1 cellular context compared by ENCODE assay signal in genomic region chr10:1643161-1643910, GRCh38.
TF ChIP-seq lines count a peak whose summit lies in the region.

No MANE protein-coding gene starts in this region.

TF ChIP-seq in WTC11, 78 proteins besides CTCF, POLR2A, EP300 and RAD21 (continued from another document):
- no peak for TF ChIP-seq HMGXB4 (CRISPR knock-in tag; IDR thresholded peaks at IDR 0.05)
- no peak for TF ChIP-seq FOXJ3 (CRISPR knock-in tag; IDR thresholded peaks at IDR 0.05; ENCODE audit: borderline replicate concordance)
- no peak for TF ChIP-seq ERG (CRISPR knock-in tag; IDR thresholded peaks at IDR 0.05)
- no peak for TF ChIP-seq ZNF232 (CRISPR knock-in tag; IDR thresholded peaks at IDR 0.05)
- no peak for TF ChIP-seq ZNF317 (CRISPR knock-in tag; IDR thresholded peaks at IDR 0.05; ENCODE audit: borderline replicate concordance, low read depth)
- no peak for TF ChIP-seq IRF2 (CRISPR knock-in tag; IDR thresholded peaks at IDR 0.05; ENCODE audit: borderline replicate concordance, low read depth)
- TF ChIP-seq USF1 (CRISPR knock-in tag; IDR thresholded peaks at IDR 0.05), result no peak
- no peak for TF ChIP-seq ARID4B (CRISPR knock-in tag; IDR thresholded peaks at IDR 0.05; ENCODE audit: borderline replicate concordance)
- TF ChIP-seq, protein P1, sequence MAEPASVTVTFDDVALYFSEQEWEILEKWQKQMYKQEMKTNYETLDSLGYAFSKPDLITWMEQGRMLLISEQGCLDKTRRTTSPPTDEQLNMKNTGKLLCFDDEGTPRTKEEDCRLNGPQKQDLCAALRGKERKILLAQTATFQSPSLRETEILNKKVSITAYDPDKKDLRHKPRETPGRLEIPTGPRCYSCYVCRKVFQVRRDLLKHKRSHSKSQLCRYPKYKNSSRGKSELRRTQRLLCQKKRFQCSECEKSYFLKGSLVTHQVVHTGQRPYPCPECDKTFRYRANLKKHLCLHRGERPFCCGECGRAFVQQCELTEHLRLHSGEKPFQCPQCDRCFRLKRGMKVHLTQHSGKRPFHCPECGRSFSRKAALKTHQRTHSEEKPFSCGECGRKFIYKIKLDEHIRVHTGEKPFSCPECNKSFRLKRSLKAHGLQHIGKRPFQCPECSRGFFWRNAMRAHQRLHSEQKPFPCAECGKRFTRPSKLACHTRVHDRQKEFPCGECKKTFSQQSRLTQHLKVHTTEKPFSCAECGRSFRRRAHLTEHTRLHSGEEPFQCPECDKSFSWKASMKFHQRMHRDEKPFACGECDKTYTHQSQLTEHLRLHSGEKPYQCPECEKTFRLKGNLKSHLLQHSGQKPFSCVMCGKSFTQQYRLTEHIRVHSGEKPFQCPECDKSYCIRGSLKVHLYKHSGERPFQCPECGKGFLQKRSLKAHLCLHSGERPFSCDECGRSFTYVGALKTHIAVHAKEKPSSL (CRISPR knock-in tag; conservative IDR thresholded peaks at IDR 0.05), result no peak
- TF ChIP-seq KAT7 (CRISPR knock-in tag; IDR thresholded peaks at IDR 0.05; ENCODE audit: borderline replicate concordance), result no peak
- TF ChIP-seq ESRRA (CRISPR knock-in tag; IDR thresholded peaks at IDR 0.05; ENCODE audit: borderline replicate concordance), result no peak
- TF ChIP-seq PRRX2 (CRISPR knock-in tag; IDR thresholded peaks at IDR 0.05), result no peak
- TF ChIP-seq E2F4 (CRISPR knock-in tag; IDR thresholded peaks at IDR 0.05; ENCODE audit: borderline replicate concordance, low read depth), result no peak
- TF ChIP-seq ATF1 (CRISPR knock-in tag; IDR thresholded peaks at IDR 0.05), result peak; percentile 43; the same call in 1 of the 2 replicates
- TF ChIP-seq NR1H2 (CRISPR knock-in tag; IDR thresholded peaks at IDR 0.05), result no peak
- peak; percentile 42; the same call in 1 of the 2 replicates for TF ChIP-seq FOXP1 (CRISPR knock-in tag; IDR thresholded peaks at IDR 0.05; ENCODE audit: borderline replicate concordance)
- TF ChIP-seq RORB (CRISPR knock-in tag; IDR thresholded peaks at IDR 0.05), result no peak
- no peak for TF ChIP-seq ZNF121 (CRISPR knock-in tag; IDR thresholded peaks at IDR 0.05)
- TF ChIP-seq, protein P2, sequence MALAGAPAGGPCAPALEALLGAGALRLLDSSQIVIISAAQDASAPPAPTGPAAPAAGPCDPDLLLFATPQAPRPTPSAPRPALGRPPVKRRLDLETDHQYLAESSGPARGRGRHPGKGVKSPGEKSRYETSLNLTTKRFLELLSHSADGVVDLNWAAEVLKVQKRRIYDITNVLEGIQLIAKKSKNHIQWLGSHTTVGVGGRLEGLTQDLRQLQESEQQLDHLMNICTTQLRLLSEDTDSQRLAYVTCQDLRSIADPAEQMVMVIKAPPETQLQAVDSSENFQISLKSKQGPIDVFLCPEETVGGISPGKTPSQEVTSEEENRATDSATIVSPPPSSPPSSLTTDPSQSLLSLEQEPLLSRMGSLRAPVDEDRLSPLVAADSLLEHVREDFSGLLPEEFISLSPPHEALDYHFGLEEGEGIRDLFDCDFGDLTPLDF (CRISPR knock-in tag; IDR thresholded peaks at IDR 0.05), result no peak
- TF ChIP-seq AFF4 (CRISPR knock-in tag; IDR thresholded peaks at IDR 0.05; ENCODE audit: borderline replicate concordance), result no peak
- TF ChIP-seq, protein P3, sequence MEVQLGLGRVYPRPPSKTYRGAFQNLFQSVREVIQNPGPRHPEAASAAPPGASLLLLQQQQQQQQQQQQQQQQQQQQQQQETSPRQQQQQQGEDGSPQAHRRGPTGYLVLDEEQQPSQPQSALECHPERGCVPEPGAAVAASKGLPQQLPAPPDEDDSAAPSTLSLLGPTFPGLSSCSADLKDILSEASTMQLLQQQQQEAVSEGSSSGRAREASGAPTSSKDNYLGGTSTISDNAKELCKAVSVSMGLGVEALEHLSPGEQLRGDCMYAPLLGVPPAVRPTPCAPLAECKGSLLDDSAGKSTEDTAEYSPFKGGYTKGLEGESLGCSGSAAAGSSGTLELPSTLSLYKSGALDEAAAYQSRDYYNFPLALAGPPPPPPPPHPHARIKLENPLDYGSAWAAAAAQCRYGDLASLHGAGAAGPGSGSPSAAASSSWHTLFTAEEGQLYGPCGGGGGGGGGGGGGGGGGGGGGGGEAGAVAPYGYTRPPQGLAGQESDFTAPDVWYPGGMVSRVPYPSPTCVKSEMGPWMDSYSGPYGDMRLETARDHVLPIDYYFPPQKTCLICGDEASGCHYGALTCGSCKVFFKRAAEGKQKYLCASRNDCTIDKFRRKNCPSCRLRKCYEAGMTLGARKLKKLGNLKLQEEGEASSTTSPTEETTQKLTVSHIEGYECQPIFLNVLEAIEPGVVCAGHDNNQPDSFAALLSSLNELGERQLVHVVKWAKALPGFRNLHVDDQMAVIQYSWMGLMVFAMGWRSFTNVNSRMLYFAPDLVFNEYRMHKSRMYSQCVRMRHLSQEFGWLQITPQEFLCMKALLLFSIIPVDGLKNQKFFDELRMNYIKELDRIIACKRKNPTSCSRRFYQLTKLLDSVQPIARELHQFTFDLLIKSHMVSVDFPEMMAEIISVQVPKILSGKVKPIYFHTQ (CRISPR knock-in tag; IDR thresholded peaks at IDR 0.05), result no peak
- TF ChIP-seq CDX4 (CRISPR knock-in tag; IDR thresholded peaks at IDR 0.05; ENCODE audit: borderline replicate concordance), result no peak
- TF ChIP-seq CBFB (CRISPR knock-in tag; IDR thresholded peaks at IDR 0.05; ENCODE audit: low read depth), result no peak
- peak; percentile 40; the same call in 1 of the 2 replicates for TF ChIP-seq NFE2L1 (CRISPR knock-in tag; IDR thresholded peaks at IDR 0.05)
